In genomic region chr11:123357353-123357989, GRCh38 we compare ENCODE assay signal across 9 cellular contexts.
DNase-seq lines count a peak whose midpoint lies in the region; ATAC-seq, FAIRE-seq and TF ChIP-seq lines count a peak whose summit lies in the region.
"Had no signal": no experiment of that assay in that cellular context is flagged by ENCODE, and none has a peak within 500 bp of the region (broad histone marks: within the 10 kb centered on the region; RNA-seq: fewer than 3 reads in every experiment).

No MANE protein-coding gene starts in this region.

- H3K27ac ChIP-seq in BLaER1 (no peak overlapping the region), GM23248 (no peak overlapping the region), OCI-LY7 (ENCODE audit: low read depth, low read length, poor library complexity, severe bottlenecking) (no peak overlapping the region)
- no peak overlapping the region for H3K27ac ChIP-seq in naive thymus-derived CD4-positive, alpha-beta T cell (ENCODE audit: low read depth, low read length)

- ATAC-seq in activated naive CD8-positive, alpha-beta T cell treated with anti-CD3 and anti-CD28 coated beads, Interleukin-2, amount 10 ng/mL, durations not matched to agents 7 days and 5 days (ENCODE audit: low read depth), result peak; percentile 22
- peak; percentile 10 for ATAC-seq in naive thymus-derived CD4-positive, alpha-beta T cell

- peaks cover 12% of the 10 kb centered on the region for H3K36me3 Mint-ChIP-seq in activated naive CD8-positive, alpha-beta T cell treated with anti-CD3 and anti-CD28 coated beads, Interleukin-2, amount 10 ng/mL, durations not matched to agents 7 days and 5 days
- peaks cover 0 to 18% (median 0%) of the 10 kb centered on the region in 5 donors for H3K36me3 Mint-ChIP-seq in naive thymus-derived CD4-positive, alpha-beta T cell

- H3K9me2 ChIP-seq in GM23248 (ENCODE audit: insufficient read depth), result no peaks in the 10 kb centered on the region
- H3K9me2 ChIP-seq in OCI-LY7 (ENCODE audit: insufficient read depth, low read length), result no peaks in the 10 kb centered on the region

- H3K4me1 ChIP-seq in BLaER1 (peaks cover 32% of the 10 kb centered on the region), GM23248 (ENCODE audit: insufficient read depth) (peaks cover 5% of the 10 kb centered on the region; the same call in 1 of the 2 replicates), OCI-LY7 (ENCODE audit: insufficient read depth, low read length, poor library complexity, severe bottlenecking) (peaks cover 11% of the 10 kb centered on the region)
- H3K4me1 ChIP-seq in naive thymus-derived CD4-positive, alpha-beta T cell (ENCODE audit: control insufficient read depth in 2 of 2, insufficient read depth in 2 of 2, low read length in 2 of 2), result peaks cover 0 to 16% of the 10 kb centered on the region in 2 donors

- BruUV-seq in OCI-LY7 (replicated peaks; lab: Mats Ljungman, UMichigan), result no TSS peak

- CTCF ChIA-PET in naive thymus-derived CD4-positive, alpha-beta T cell (lab: Charles Lee), result no interaction called here
- CTCF ChIA-PET in OCI-LY7 (lab: Charles Lee; ENCODE audit: unreplicated experiment), result no interaction called here

- H3K27me3 ChIP-seq in BLaER1, result peaks cover 36% of the 10 kb centered on the region
- peaks cover 47% of the 10 kb centered on the region for H3K27me3 ChIP-seq in GM23248 (replicated peaks; ENCODE audit: insufficient read depth)
- no peaks in the 10 kb centered on the region for H3K27me3 ChIP-seq in naive thymus-derived CD4-positive, alpha-beta T cell (ENCODE audit: control insufficient read depth in 2 of 2, insufficient read depth in 2 of 2, low read length in 2 of 2)

- POLR2A ChIA-PET in activated naive CD8-positive, alpha-beta T cell treated with anti-CD3 and anti-CD28 coated beads, Interleukin-2, amount 10 ng/mL, durations not matched to agents 7 days and 5 days (lab: Charles Lee), result interaction anchor here (0.7 to 2.4 kb wide), 5 partner anchors 24 to 294 kb away, joined by 3 to 10 read pairs (median 5); no protein-coding TSS in a partner anchor
- POLR2A ChIA-PET in naive thymus-derived CD4-positive, alpha-beta T cell (lab: Charles Lee), result no interaction called here
- POLR2A ChIA-PET in OCI-LY7 (lab: Charles Lee), result no interaction called here

- H4K20me1 ChIP-seq in BLaER1, result no peaks in the 10 kb centered on the region
- no peaks in the 10 kb centered on the region for H4K20me1 ChIP-seq in GM23248 (ENCODE audit: insufficient read depth)
- no peaks in the 10 kb centered on the region for H4K20me1 ChIP-seq in OCI-LY7 (ENCODE audit: insufficient read depth, low read length)

- peak overlapping the region; percentile 90 for H2AFZ ChIP-seq in GM23248
- H2AFZ ChIP-seq in OCI-LY7 (ENCODE audit: low read length), result no peak overlapping the region

- H3K36me3 ChIP-seq in BLaER1 (no peaks in the 10 kb centered on the region), GM23248 (ENCODE audit: low read depth) (no peaks in the 10 kb centered on the region), OCI-LY7 (ENCODE audit: insufficient read depth, low read length) (no peaks in the 10 kb centered on the region)
- H3K36me3 ChIP-seq in naive thymus-derived CD4-positive, alpha-beta T cell (ENCODE audit: control insufficient read depth in 2 of 3, insufficient read depth in 3 of 3, low read length in 3 of 3), result no peaks in the 10 kb centered on the region

- H3F3A ChIP-seq in GM23248 (ENCODE audit: insufficient read depth), result no peaks in the 10 kb centered on the region

- H3K4me2 ChIP-seq in BLaER1, result peak overlapping the region; percentile 92
- peak overlapping the region; percentile 99 for H3K4me2 ChIP-seq in GM23248 (ENCODE audit: unreplicated experiment)
- no peak overlapping the region for H3K4me2 ChIP-seq in OCI-LY7 (ENCODE audit: low read length)

- in situ Hi-C loops in GM23248 (cut with MboI), result no loop called here

- FAIRE-seq in frontal cortex (lab: Jason Lieb, UNC), result no peak

- no peaks in the 10 kb centered on the region for H3K79me2 ChIP-seq in GM23248 (ENCODE audit: insufficient read depth)
- no peaks in the 10 kb centered on the region for H3K79me2 ChIP-seq in OCI-LY7 (ENCODE audit: insufficient read depth, low read depth, low read length)

- H3K9ac ChIP-seq in BLaER1, result no peak overlapping the region
- H3K9ac ChIP-seq in GM23248, result no peak overlapping the region

- H3K27me3 Mint-ChIP-seq in activated naive CD8-positive, alpha-beta T cell treated with anti-CD3 and anti-CD28 coated beads, Interleukin-2, amount 10 ng/mL, durations not matched to agents 7 days and 5 days, result peaks cover 22% of the 10 kb centered on the region
- H3K27me3 Mint-ChIP-seq in naive thymus-derived CD4-positive, alpha-beta T cell, result peaks cover 0 to 51% (median 49%) of the 10 kb centered on the region in 5 donors

- peaks cover 39% of the 10 kb centered on the region for H3K4me1 Mint-ChIP-seq in activated naive CD8-positive, alpha-beta T cell treated with anti-CD3 and anti-CD28 coated beads, Interleukin-2, amount 10 ng/mL, durations not matched to agents 7 days and 5 days
- peaks cover 7 to 53% (median 15%) of the 10 kb centered on the region in 7 donors for H3K4me1 Mint-ChIP-seq in naive thymus-derived CD4-positive, alpha-beta T cell

- H3K4me3 ChIP-seq in BLaER1, result peak overlapping the region; percentile 67
- peak overlapping the region; percentile 78 for H3K4me3 ChIP-seq in GM23248
- H3K4me3 ChIP-seq in naive thymus-derived CD4-positive, alpha-beta T cell (ENCODE audit: low read length), result peak overlapping the region; percentile 56
- H3K4me3 ChIP-seq in OCI-LY7 (ENCODE audit: low read depth, low read length, poor library complexity, severe bottlenecking), result no peak overlapping the region

- DNase-seq in GM23248 (no peak), DMS114 treated with DMSO at 0.1 percent for 48 hours (lab: John Stamatoyannopoulos, UW; ENCODE audit: unreplicated experiment) (no peak), OCI-LY7 (ENCODE audit: low spot score) (no peak), NCI-H2196 treated with DMSO at 0.1 percent for 48 hours (lab: John Stamatoyannopoulos, UW; ENCODE audit: unreplicated experiment) (no peak), frontal cortex (ENCODE audit: low spot score in 2 of 2) (no peak)
- DNase-seq in activated naive CD8-positive, alpha-beta T cell treated with anti-CD3 and anti-CD28 coated beads, Interleukin-2, amount 10 ng/mL, durations not matched to agents 7 days and 5 days, result peak; percentile 43
- DNase-seq in naive thymus-derived CD4-positive, alpha-beta T cell, result peak in 1 of 9 donors; percentile 23

- H3K27ac Mint-ChIP-seq in activated naive CD8-positive, alpha-beta T cell treated with anti-CD3 and anti-CD28 coated beads, Interleukin-2, amount 10 ng/mL, durations not matched to agents 7 days and 5 days, result peak overlapping the region; percentile 94
- H3K27ac Mint-ChIP-seq in naive thymus-derived CD4-positive, alpha-beta T cell, result peak overlapping the region in 1 of 9 donors; percentile 92
- H3K27ac Mint-ChIP-seq: IgD-negative memory B cell had no signal

- WGBS in GM23248 (ENCODE audit: low coverage in 1 of 2, low lambda C conversion rate in 2 of 2, missing lambda C conversion rate in 2 of 2), 2 experiments, result 44 to 49% methylated on average over 9 of the region's 9 CpGs

- H3K9me3 Mint-ChIP-seq in activated naive CD8-positive, alpha-beta T cell treated with anti-CD3 and anti-CD28 coated beads, Interleukin-2, amount 10 ng/mL, durations not matched to agents 7 days and 5 days, result no peaks in the 10 kb centered on the region
- H3K9me3 Mint-ChIP-seq in naive thymus-derived CD4-positive, alpha-beta T cell, result peaks cover 0 to 2% (median 0%) of the 10 kb centered on the region in 11 donors
- H3K9me3 Mint-ChIP-seq: IgD-negative memory B cell had no signal

- H3K9me3 ChIP-seq in BLaER1 (no peaks in the 10 kb centered on the region), GM23248 (ENCODE audit: low read depth) (no peaks in the 10 kb centered on the region), OCI-LY7 (ENCODE audit: low read length) (no peaks in the 10 kb centered on the region)
- no peaks in the 10 kb centered on the region for H3K9me3 ChIP-seq in naive thymus-derived CD4-positive, alpha-beta T cell (ENCODE audit: control insufficient read depth in 2 of 3, low read length in 3 of 3)

- peak overlapping the region; percentile 100 for H3K4me3 Mint-ChIP-seq in activated naive CD8-positive, alpha-beta T cell treated with anti-CD3 and anti-CD28 coated beads, Interleukin-2, amount 10 ng/mL, durations not matched to agents 7 days and 5 days
- H3K4me3 Mint-ChIP-seq in naive thymus-derived CD4-positive, alpha-beta T cell, result peak overlapping the region; percentile 4 to 98 (median 72)

- TF ChIP-seq CTCF in OCI-LY7 (conservative IDR thresholded peaks at IDR 0.05; ENCODE audit: low read length), result no peak

- intact Hi-C loops in naive thymus-derived CD4-positive, alpha-beta T cell (cut with micrococcal nuclease), result loop anchor here in 1 of 2 donors (5.0 kb wide), 1 partner anchor 75 kb away; the partner anchor contains the start of gene GRAMD1B
- intact Hi-C loops in OCI-LY7 (cut with micrococcal nuclease; ENCODE audit: unreplicated experiment), result no loop called here
